Comparison of ENCODE assay signal across 27 cellular contexts in the genomic region with DNA sequence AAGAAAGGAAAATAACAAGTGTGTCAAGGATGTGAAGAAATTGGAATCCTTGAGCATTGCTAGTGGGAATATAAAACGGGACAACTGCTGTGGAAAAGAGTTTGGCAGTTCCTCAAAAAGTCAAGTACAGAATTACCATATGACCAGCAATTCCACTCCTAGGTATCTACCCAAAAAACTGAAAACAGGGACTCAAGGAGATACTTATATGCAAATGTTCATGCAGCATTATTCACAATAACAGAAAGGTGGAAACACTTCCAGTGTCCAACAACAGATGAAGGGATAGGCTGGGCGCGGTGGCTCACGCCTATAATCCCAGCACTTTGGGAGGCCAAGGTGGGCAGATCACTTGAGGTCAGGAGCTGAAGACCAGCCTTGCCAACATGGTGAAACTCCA.
"Had no signal": no experiment of that assay in that cellular context is flagged by ENCODE, and none has a peak within 500 bp of the region (broad histone marks: within the 10 kb centered on the region; RNA-seq: fewer than 3 reads in every experiment).

No MANE protein-coding gene starts in this region.

- ATAC-seq: activated T-cell treated with anti-CD3 and anti-CD28 coated beads, Interleukin-2, amount 50 U/mL, for 4 hours; activated T-helper 17 cell treated with anti-CD3 and anti-CD28 coated beads, Interleukin-2, amount 50 U/mL, for 72 hours; K562; Panc1; T-cell had no signal

- H3K27me3 ChIP-seq: adrenal gland had no signal

- H3K36me3 ChIP-seq: adrenal gland had no signal

- H3K9me3 ChIP-seq: adrenal gland had no signal

- H3K4me3 ChIP-seq: adrenal gland, K562, SK-N-MC had no signal

- DNase-seq: activated CD4-positive, alpha-beta memory T cell treated with anti-CD3 and anti-CD28 coated beads for 36 hours; activated CD4-positive, alpha-beta T cell treated with anti-CD3 and anti-CD28 coated beads, Interleukin-2, amount 10 ng/mL, durations not matched to agents 7 days and 5 days; activated CD4-positive, CD25-positive, alpha-beta regulatory T cell; activated CD8-positive, alpha-beta memory T cell treated with anti-CD3 and anti-CD28 coated beads for 24 hours; activated gamma-delta T cell treated with Interleukin-2 at 50 U/mL for 16 hours; activated naive CD4-positive, alpha-beta T cell treated with anti-CD3 and anti-CD28 coated beads, Interleukin-2, amount 10 ng/mL, durations not matched to agents 7 days and 5 days; activated naive CD8-positive, alpha-beta T cell treated with anti-CD3 and anti-CD28 coated beads for 36 hours; activated T-cell treated with anti-CD3 and anti-CD28 coated beads, Interleukin-2, amount 50 U/mL, for 4 hours; adrenal gland; Karpas-422; MM.1S; NCI-H1105 treated with DMSO at 0.1 percent for 48 hours; NCI-H1436 treated with DMSO at 0.1 percent for 48 hours; NCI-H187; NCI-H2081; NCI-H510A treated with DMSO at 0.1 percent for 48 hours; NCI-H69; NK-92 treated with Interleukin-12 subunit alpha and Interleukin-12 subunit beta, amount 100 ng/mL, for 24 hours; OCI-M1; RPMI8226; T-cell; T-helper 2 cell; T1000 had no signal

- H3K27ac ChIP-seq: SK-N-MC had no signal
